Comparison of ENCODE assay signal across 3 cellular contexts in the genomic region with DNA sequence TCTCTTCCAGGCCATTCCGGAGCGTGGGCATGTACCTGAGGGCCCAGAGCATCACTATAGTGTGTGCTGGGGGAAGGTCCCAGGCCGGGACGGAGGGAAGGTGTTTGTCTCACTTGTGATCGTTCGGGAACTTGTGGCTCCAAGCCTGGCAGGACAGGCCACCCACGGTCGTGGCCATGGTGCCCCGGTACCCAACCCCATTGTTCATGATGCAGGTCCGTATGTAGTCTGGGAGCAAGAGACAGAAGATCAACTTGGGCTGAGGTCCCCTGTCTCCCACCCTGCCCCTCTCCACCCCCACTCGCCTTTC. TPM values are rescaled to one million over a fixed set of nuclear protein-coding genes. Genes with fewer than 3 reads are reported as not detected.
"Had no signal": no experiment of that assay in that cellular context is flagged by ENCODE, and none has a peak within 500 bp of the region (broad histone marks: within the 10 kb centered on the region; RNA-seq: fewer than 3 reads in every experiment).

No MANE protein-coding gene starts in this region.

RNA-seq across cellular contexts. Expression of a gene that starts 20.1 kb away (rescaled TPM):
- polyA plus RNA-seq: adipose tissue, cardiac muscle cell, esophagus had no signal
